In genomic region chr2:119389615-119390306, GRCh38 we compare ENCODE assay signal across 10 cellular contexts. TPM values are rescaled to one million over a fixed set of nuclear protein-coding genes. Genes with fewer than 3 reads are reported as not detected.
DNase-seq lines count a peak whose midpoint lies in the region; ATAC-seq and TF ChIP-seq lines count a peak whose summit lies in the region.
"Had no signal": no experiment of that assay in that cellular context is flagged by ENCODE, and none has a peak within 500 bp of the region (broad histone marks: within the 10 kb centered on the region; RNA-seq: fewer than 3 reads in every experiment).

No MANE protein-coding gene starts in this region.

- peaks cover 37% of the 10 kb centered on the region for H3F3A ChIP-seq in GM23248 (ENCODE audit: insufficient read depth)

- no peaks in the 10 kb centered on the region for H3K36me3 ChIP-seq in GM23248 (ENCODE audit: low read depth)
- H3K36me3 ChIP-seq: cardiac muscle cell had no signal

- ATAC-seq in sciatic nerve, result peak; percentile 81
- no peak for ATAC-seq in HG02981 (IDR thresholded peaks at IDR 0.05; ENCODE audit: unreplicated experiment)
- no peak for ATAC-seq in HG03565 (IDR thresholded peaks at IDR 0.05; ENCODE audit: unreplicated experiment)

- H2AFZ ChIP-seq in GM23248, result no peak overlapping the region; the same call in 1 of the 2 replicates

- H3K79me2 ChIP-seq in GM23248 (ENCODE audit: insufficient read depth), result no peaks in the 10 kb centered on the region

- no peaks in the 10 kb centered on the region for H3K9me3 ChIP-seq in GM23248 (ENCODE audit: low read depth)

- peaks cover 26% of the 10 kb centered on the region for H3K4me1 ChIP-seq in GM23248 (ENCODE audit: insufficient read depth)

- in situ Hi-C loops in GM23248 (cut with MboI), result no loop called here

- DNase-seq in GM23248 (peak; percentile 76), RPMI7951 (ENCODE audit: low read depth) (peak; percentile 82), fibroblast of pulmonary artery (ENCODE audit: low read depth) (peak; percentile 60), sciatic nerve (ENCODE audit: low spot score) (peak; percentile 81), NCI-H524 treated with DMSO at 0.1 percent for 48 hours (lab: John Stamatoyannopoulos, UW) (no peak), HEK293T (ENCODE audit: extremely low spot score) (no peak)
- DNase-seq: NCI-H187 had no signal

- CTCF ChIA-PET in HEK293T (lab: Yijun Ruan, JAX), result interaction anchor here (0.6 kb wide), 1 partner anchor 1665 kb away, joined by 8 read pairs; no protein-coding TSS in a partner anchor

- TF ChIP-seq CTCF in fibroblast of pulmonary artery (IDR thresholded peaks at IDR 0.05; ENCODE audit: low read length, missing control alignments), result no peak

- no peaks in the 10 kb centered on the region for H3K27me3 ChIP-seq in GM23248 (replicated peaks; ENCODE audit: insufficient read depth)
- H3K27me3 ChIP-seq: cardiac muscle cell had no signal

- H3K4me2 ChIP-seq in GM23248 (ENCODE audit: unreplicated experiment), result peak overlapping the region; percentile 53

- H3K27ac ChIP-seq in GM23248, result 0 out of 2 replicates have a peak overlapping the region, but pooled peaks have one; percentile 1
- H3K27ac ChIP-seq: cardiac muscle cell had no signal

- intact Hi-C loops in sciatic nerve (cut with DNase I), result no loop called here

- no peak overlapping the region for H3K9ac ChIP-seq in GM23248

- POLR2A ChIA-PET in HEK293T (lab: Yijun Ruan, JAX), result interaction anchor here (1.0 kb wide), 1 partner anchor 23 kb away, joined by 3 read pairs; the partner anchor contains the start of genes C2orf76 and DBI

- WGBS in GM23248 (ENCODE audit: low coverage in 1 of 2, low lambda C conversion rate in 2 of 2, missing lambda C conversion rate in 2 of 2), 2 experiments, result 1 to 2% methylated on average over 5 of the region's 5 CpGs

- H4K20me1 ChIP-seq in GM23248 (ENCODE audit: insufficient read depth), result no peaks in the 10 kb centered on the region

- H3K4me3 ChIP-seq in GM23248, result peak overlapping the region; percentile 37
- no peak overlapping the region for H3K4me3 ChIP-seq in fibroblast of pulmonary artery (replicated peaks; ENCODE audit: low read depth, low read length)
- H3K4me3 ChIP-seq: cardiac muscle cell had no signal

- H3K9me2 ChIP-seq in GM23248 (ENCODE audit: insufficient read depth), result no peaks in the 10 kb centered on the region

TF ChIP-seq in HEK293T, 16 proteins besides CTCF, POLR2A, EP300 and RAD21:
- TF ChIP-seq FOXA1 (IDR thresholded peaks at IDR 0.05), result no peak

RNA-seq across cellular contexts. Expression of gene DBI, which starts 23.0 kb away (rescaled TPM):
- 41.6 and 55.0 TPM in 2 replicates for total RNA-seq in GM23248 (2014; rRNA removed; shearing (Covaris generic))
- polyA plus RNA-seq in GM23248 (2016; fragmentation: Nextera tagmentation; extraction: Ambion mirVana), result 199 and 208 TPM in 2 replicates
- 310 and 351 TPM in 2 replicates for total RNA-seq in RPMI7951 (2014; rRNA removed; shearing (Covaris generic))
- total RNA-seq in sciatic nerve, result 105 TPM

RNA-seq across cellular contexts. Expression of gene C2orf76, which starts 23.1 kb away (rescaled TPM):
- total RNA-seq in GM23248 (2014; rRNA removed; shearing (Covaris generic)), result 3.0 and 6.1 TPM in 2 replicates
- 23.4 and 26.2 TPM in 2 replicates for polyA plus RNA-seq in GM23248 (2016; fragmentation: Nextera tagmentation; extraction: Ambion mirVana)
- 19.8 and 23.7 TPM in 2 replicates for total RNA-seq in RPMI7951 (2014; rRNA removed; shearing (Covaris generic))
- total RNA-seq in sciatic nerve, result 17.6 TPM

RNA-seq across cellular contexts. Expression of gene TMEM37, which starts 41.9 kb away (rescaled TPM):
- total RNA-seq in GM23248 (2014; rRNA removed; shearing (Covaris generic)), result 1.8 TPM in 1 of 2 replicates, not detected in the other
- 0.53 and 1.5 TPM in 2 replicates for polyA plus RNA-seq in GM23248 (2016; fragmentation: Nextera tagmentation; extraction: Ambion mirVana)
- total RNA-seq in RPMI7951 (2014; rRNA removed; shearing (Covaris generic)), result not detected in 2 replicates
- total RNA-seq in sciatic nerve, result 7.1 TPM

Comparison
In these comparisons a context has a peak if more than half of its experiments do, and no peak if none do; other contexts are left out.
1. DNase-seq: peak in GM23248 (single experiment), RPMI7951 (single experiment), fibroblast of pulmonary artery (single experiment) and sciatic nerve (single experiment); none in NCI-H524 treated with DMSO at 0.1 percent for 48 hours (single experiment) and HEK293T (single experiment).